In the genomic region with DNA sequence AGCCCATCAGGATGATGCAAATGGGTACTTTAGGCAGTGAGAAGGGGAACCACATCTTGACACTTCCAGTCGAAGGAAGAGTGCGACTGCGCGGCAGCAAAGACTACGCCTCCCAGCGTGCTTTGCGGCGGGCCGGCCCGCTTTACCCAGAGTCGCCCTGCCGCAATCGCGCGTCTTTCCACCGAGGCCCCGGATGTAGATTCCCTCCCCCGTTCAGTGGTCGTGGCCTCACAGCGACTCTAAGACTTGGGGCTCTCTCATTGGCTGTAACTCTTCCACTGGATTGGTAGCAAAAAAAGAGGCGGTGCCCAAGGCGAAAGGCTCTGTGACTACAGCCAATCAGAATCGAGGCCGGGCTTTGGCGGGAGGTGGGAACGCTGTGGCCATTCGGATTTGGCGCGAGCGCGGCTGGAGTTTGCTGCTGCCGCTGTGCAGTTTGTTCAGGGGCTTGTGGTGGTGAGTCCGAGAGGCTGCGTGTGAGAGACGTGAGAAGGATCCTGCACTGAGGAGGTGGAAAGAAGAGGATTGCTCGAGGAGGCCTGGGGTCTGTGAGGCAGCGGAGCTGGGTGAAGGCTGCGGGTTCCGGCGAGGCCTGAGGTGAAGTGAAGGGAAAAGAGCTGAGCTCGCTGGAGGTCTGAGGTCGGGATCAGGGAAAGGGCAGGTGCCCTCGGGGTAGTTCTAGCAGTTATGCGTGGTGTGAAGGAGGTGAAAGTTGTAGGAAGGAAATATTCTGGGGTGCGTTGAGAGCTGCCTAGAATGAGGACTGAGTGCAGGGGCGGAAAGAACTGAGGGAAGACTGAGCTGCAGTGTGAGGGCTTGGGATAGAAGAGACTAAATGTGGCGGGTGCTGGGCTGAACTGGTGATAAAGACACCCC, we compare ENCODE assay signal across 1 cellular context.
A peak's percentile ranks its signal among the peaks of the same experiment; 100 is the strongest.
TF ChIP-seq lines count a peak whose summit lies in the region.

A gene with protein sequence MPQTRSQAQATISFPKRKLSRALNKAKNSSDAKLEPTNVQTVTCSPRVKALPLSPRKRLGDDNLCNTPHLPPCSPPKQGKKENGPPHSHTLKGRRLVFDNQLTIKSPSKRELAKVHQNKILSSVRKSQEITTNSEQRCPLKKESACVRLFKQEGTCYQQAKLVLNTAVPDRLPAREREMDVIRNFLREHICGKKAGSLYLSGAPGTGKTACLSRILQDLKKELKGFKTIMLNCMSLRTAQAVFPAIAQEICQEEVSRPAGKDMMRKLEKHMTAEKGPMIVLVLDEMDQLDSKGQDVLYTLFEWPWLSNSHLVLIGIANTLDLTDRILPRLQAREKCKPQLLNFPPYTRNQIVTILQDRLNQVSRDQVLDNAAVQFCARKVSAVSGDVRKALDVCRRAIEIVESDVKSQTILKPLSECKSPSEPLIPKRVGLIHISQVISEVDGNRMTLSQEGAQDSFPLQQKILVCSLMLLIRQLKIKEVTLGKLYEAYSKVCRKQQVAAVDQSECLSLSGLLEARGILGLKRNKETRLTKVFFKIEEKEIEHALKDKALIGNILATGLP (plus strand): TSS at position 386 of the 876 bp plus-strand sequence. CDS start 1,542 bp downstream, outside the sequence.

TF ChIP-seq in HEK293, 187 proteins besides CTCF, POLR2A, EP300 and RAD21 (continued from another document and continues in another):
- TF ChIP-seq ZNF768 (tag by site-specific recombination; IDR thresholded peaks at IDR 0.05) (no peak; the same call in 1 of the 2 replicates), ZNF645 (tag by site-specific recombination; IDR thresholded peaks at IDR 0.05) (no peak), ZNF24 (tag by site-specific recombination; IDR thresholded peaks at IDR 0.05) (peak; percentile 63), ZNF670 (tag by site-specific recombination; IDR thresholded peaks at IDR 0.05; ENCODE audit: low read depth) (no peak), KLF9 (tag by site-specific recombination; IDR thresholded peaks at IDR 0.05; ENCODE audit: low read depth) (peak; percentile 61; the same call in 1 of the 2 replicates), EGR2 (tag by site-specific recombination; IDR thresholded peaks at IDR 0.05; ENCODE audit: low read depth) (no peak), ZNF37A (tag by site-specific recombination; IDR thresholded peaks at IDR 0.05) (no peak), ZNF548 (tag by site-specific recombination; IDR thresholded peaks at IDR 0.05) (no peak; the same call in 1 of the 2 replicates), ZBTB17 (tag by site-specific recombination; IDR thresholded peaks at IDR 0.05) (peak; percentile 88), ZNF133 (tag by site-specific recombination; IDR thresholded peaks at IDR 0.05) (no peak), FEZF1 (tag by site-specific recombination; IDR thresholded peaks at IDR 0.05) (peak; percentile 41; the same call in 1 of the 2 replicates), ZSCAN30 (tag by site-specific recombination; IDR thresholded peaks at IDR 0.05) (peak; percentile 17; the same call in 1 of the 2 replicates), ZNF26 (tag by site-specific recombination; IDR thresholded peaks at IDR 0.05) (no peak), ZNF747 (tag by site-specific recombination; IDR thresholded peaks at IDR 0.05) (no peak), HOXD13 (CRISPR knock-in tag; IDR thresholded peaks at IDR 0.05; ENCODE audit: borderline replicate concordance) (no peak), ZBTB48 (tag by site-specific recombination; IDR thresholded peaks at IDR 0.05) (peak; percentile 71), ZNF341 (tag by site-specific recombination; IDR thresholded peaks at IDR 0.05; ENCODE audit: low read depth) (peak; percentile 64), ZNF324 (tag by site-specific recombination; IDR thresholded peaks at IDR 0.05) (no peak), ATF2 (tag by site-specific recombination; IDR thresholded peaks at IDR 0.05; ENCODE audit: low read depth) (no peak), KLF8 (tag by site-specific recombination; IDR thresholded peaks at IDR 0.05) (peak; percentile 63), MZF1 (tag by site-specific recombination; IDR thresholded peaks at IDR 0.05; ENCODE audit: borderline replicate concordance) (no peak), ZNF174 (tag by site-specific recombination; IDR thresholded peaks at IDR 0.05) (no peak), ZNF335 (tag by site-specific recombination; conservative IDR thresholded peaks at IDR 0.05) (peak; percentile 66; the same call in 1 of the 2 replicates), ZNF292 (tag by site-specific recombination; IDR thresholded peaks at IDR 0.05; ENCODE audit: borderline replicate concordance, low read depth) (no peak), ZNF112 (tag by site-specific recombination; IDR thresholded peaks at IDR 0.05) (no peak), ZNF530 (tag by site-specific recombination; IDR thresholded peaks at IDR 0.05; ENCODE audit: low read depth) (no peak), ZNF239 (tag by site-specific recombination; IDR thresholded peaks at IDR 0.05) (no peak), ZNF354C (tag by site-specific recombination; IDR thresholded peaks at IDR 0.05; ENCODE audit: borderline replicate concordance, low read depth) (no peak), ZNF184 (tag by site-specific recombination; IDR thresholded peaks at IDR 0.05) (no peak), ZNF302 (tag by site-specific recombination; IDR thresholded peaks at IDR 0.05; ENCODE audit: low read depth) (no peak), ZNF274 (IDR thresholded peaks at IDR 0.05; ENCODE audit: low read length) (no peak), ZNF274 (tag by site-specific recombination; IDR thresholded peaks at IDR 0.05; ENCODE audit: borderline replicate concordance) (no peak), SP7 (tag by site-specific recombination; IDR thresholded peaks at IDR 0.05) (peak; percentile 88), OSR2 (tag by site-specific recombination; IDR thresholded peaks at IDR 0.05) (0 out of 2 replicates have a peak, but pooled peaks have one; percentile 8), ZNF266 (tag by site-specific recombination; IDR thresholded peaks at IDR 0.05; ENCODE audit: low read depth) (no peak), ZNF449 (tag by site-specific recombination; IDR thresholded peaks at IDR 0.05) (no peak), PRDM10 (tag by site-specific recombination; IDR thresholded peaks at IDR 0.05) (peak; percentile 86), ZNF175 (tag by site-specific recombination; IDR thresholded peaks at IDR 0.05) (no peak), ZNF223 (tag by site-specific recombination; IDR thresholded peaks at IDR 0.05) (no peak), ZNF155 (tag by site-specific recombination; IDR thresholded peaks at IDR 0.05) (no peak), ZNF707 (tag by site-specific recombination; IDR thresholded peaks at IDR 0.05) (no peak), REPIN1 (tag by site-specific recombination; IDR thresholded peaks at IDR 0.05; ENCODE audit: low read depth) (peak; percentile 60; the same call in 1 of the 2 replicates)
- TF ChIP-seq, protein P1, sequence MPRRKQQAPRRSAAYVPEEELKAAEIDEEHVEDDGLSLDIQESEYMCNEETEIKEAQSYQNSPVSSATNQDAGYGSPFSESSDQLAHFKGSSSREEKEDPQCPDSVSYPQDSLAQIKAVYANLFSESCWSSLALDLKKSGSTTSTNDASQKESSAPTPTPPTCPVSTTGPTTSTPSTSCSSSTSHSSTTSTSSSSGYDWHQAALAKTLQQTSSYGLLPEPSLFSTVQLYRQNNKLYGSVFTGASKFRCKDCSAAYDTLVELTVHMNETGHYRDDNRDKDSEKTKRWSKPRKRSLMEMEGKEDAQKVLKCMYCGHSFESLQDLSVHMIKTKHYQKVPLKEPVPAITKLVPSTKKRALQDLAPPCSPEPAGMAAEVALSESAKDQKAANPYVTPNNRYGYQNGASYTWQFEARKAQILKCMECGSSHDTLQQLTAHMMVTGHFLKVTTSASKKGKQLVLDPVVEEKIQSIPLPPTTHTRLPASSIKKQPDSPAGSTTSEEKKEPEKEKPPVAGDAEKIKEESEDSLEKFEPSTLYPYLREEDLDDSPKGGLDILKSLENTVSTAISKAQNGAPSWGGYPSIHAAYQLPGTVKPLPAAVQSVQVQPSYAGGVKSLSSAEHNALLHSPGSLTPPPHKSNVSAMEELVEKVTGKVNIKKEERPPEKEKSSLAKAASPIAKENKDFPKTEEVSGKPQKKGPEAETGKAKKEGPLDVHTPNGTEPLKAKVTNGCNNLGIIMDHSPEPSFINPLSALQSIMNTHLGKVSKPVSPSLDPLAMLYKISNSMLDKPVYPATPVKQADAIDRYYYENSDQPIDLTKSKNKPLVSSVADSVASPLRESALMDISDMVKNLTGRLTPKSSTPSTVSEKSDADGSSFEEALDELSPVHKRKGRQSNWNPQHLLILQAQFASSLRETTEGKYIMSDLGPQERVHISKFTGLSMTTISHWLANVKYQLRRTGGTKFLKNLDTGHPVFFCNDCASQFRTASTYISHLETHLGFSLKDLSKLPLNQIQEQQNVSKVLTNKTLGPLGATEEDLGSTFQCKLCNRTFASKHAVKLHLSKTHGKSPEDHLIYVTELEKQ (tag by site-specific recombination; IDR thresholded peaks at IDR 0.05; ENCODE audit: borderline replicate concordance): no peak
- TF ChIP-seq, protein P2, sequence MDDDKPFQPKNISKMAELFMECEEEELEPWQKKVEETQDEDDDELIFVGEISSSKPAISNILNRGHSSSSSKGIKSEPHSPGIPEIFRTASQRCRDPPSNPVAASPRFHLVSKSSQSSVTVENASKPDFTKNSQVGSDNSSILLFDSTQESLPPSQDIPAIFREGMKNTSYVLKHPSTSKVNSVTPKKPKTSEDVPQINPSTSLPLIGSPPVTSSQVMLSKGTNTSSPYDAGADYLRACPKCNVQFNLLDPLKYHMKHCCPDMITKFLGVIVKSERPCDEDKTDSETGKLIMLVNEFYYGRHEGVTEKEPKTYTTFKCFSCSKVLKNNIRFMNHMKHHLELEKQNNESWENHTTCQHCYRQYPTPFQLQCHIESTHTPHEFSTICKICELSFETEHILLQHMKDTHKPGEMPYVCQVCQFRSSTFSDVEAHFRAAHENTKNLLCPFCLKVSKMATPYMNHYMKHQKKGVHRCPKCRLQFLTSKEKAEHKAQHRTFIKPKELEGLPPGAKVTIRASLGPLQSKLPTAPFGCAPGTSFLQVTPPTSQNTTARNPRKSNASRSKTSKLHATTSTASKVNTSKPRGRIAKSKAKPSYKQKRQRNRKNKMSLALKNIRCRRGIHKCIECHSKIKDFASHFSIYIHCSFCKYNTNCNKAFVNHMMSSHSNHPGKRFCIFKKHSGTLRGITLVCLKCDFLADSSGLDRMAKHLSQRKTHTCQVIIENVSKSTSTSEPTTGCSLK (tag by site-specific recombination; IDR thresholded peaks at IDR 0.05): no peak
